ENCODE assay signal across 9 cellular contexts in genomic region chr1:24189528-24189927, GRCh38. TPM values are rescaled to one million over a fixed set of nuclear protein-coding genes. Genes with fewer than 3 reads are reported as not detected.
DNase-seq lines count a peak whose midpoint lies in the region; ATAC-seq and TF ChIP-seq lines count a peak whose summit lies in the region.
"Had no signal": no experiment of that assay in that cellular context is flagged by ENCODE, and none has a peak within 500 bp of the region (broad histone marks: within the 10 kb centered on the region; RNA-seq: fewer than 3 reads in every experiment).

No MANE protein-coding gene starts in this region.

- H3K9me2 ChIP-seq in OCI-LY7 (ENCODE audit: insufficient read depth, low read length), result no peaks in the 10 kb centered on the region

- H3K4me2 ChIP-seq in OCI-LY7 (ENCODE audit: low read length), result peak overlapping the region; percentile 90

- peaks cover 15% of the 10 kb centered on the region for H3K36me3 ChIP-seq in OCI-LY7 (ENCODE audit: insufficient read depth, low read length)

- H3K4me3 ChIP-seq in OCI-LY7 (ENCODE audit: low read depth, low read length, poor library complexity, severe bottlenecking), result peak overlapping the region; percentile 52

- H2AFZ ChIP-seq in OCI-LY7 (ENCODE audit: low read length), result no peak overlapping the region; the same call in 1 of the 2 replicates

- CTCF ChIA-PET in OCI-LY7 (lab: Charles Lee; ENCODE audit: unreplicated experiment), result interaction anchor here (0.6 to 2.6 kb wide), 3 partner anchors 10 to 204 kb away, joined by 3 to 13 read pairs (median 3); no protein-coding TSS in a partner anchor

- no TSS peak for BruUV-seq in OCI-LY7 (replicated peaks; lab: Mats Ljungman, UMichigan)

- peak; percentile 27 for ATAC-seq in GM18498 (IDR thresholded peaks at IDR 0.05; ENCODE audit: unreplicated experiment)
- ATAC-seq in HG02970 (IDR thresholded peaks at IDR 0.05; ENCODE audit: low FRiP score, unreplicated experiment), result no peak
- no peak for ATAC-seq in HG02763 (IDR thresholded peaks at IDR 0.05; ENCODE audit: unreplicated experiment)

- peak overlapping the region; percentile 100 for H3K27ac ChIP-seq in OCI-LY7 (ENCODE audit: low read depth, low read length, poor library complexity, severe bottlenecking)

- DNase-seq in Ammon's horn (ENCODE audit: low spot score), result peak; percentile 59
- DNase-seq in OCI-LY7 (ENCODE audit: low spot score), result peak; percentile 92
- DNase-seq in cerebellum (ENCODE audit: low spot score), result peak; percentile 81
- DNase-seq in NCI-H187 (lab: John Stamatoyannopoulos, UW), result no peak
- no peak for DNase-seq in DMS79 (lab: John Stamatoyannopoulos, UW)
- DNase-seq: effector CD8-positive, alpha-beta T cell had no signal

- POLR2A ChIA-PET in OCI-LY7 (lab: Charles Lee), result interaction anchor here (0.8 to 3.4 kb wide), 10 partner anchors 9 to 346 kb away, joined by 3 to 29 read pairs (median 5); no protein-coding TSS in a partner anchor

- no peak for TF ChIP-seq CTCF in OCI-LY7 (conservative IDR thresholded peaks at IDR 0.05; ENCODE audit: low read length)

- no peaks in the 10 kb centered on the region for H3K9me3 ChIP-seq in OCI-LY7 (ENCODE audit: low read length)

- no peaks in the 10 kb centered on the region for H4K20me1 ChIP-seq in OCI-LY7 (ENCODE audit: insufficient read depth, low read length)

- H3K4me1 ChIP-seq in OCI-LY7 (ENCODE audit: insufficient read depth, low read length, poor library complexity, severe bottlenecking), result peaks cover 81% of the 10 kb centered on the region

- intact Hi-C loops in OCI-LY7 (cut with micrococcal nuclease; ENCODE audit: unreplicated experiment), result loop anchor here (5.0 kb wide), 3 partner anchors 232 to 453 kb away; partner anchors contain the start of genes PNRC2, RCAN3 and SRRM1

- H3K79me2 ChIP-seq in OCI-LY7 (ENCODE audit: insufficient read depth, low read depth, low read length), result peaks cover 25% of the 10 kb centered on the region

RNA-seq across cellular contexts. Expression of gene IFNLR1, which starts 2.4 kb away (rescaled TPM):
- 24.6 and 29.4 TPM in 2 replicates for total RNA-seq in OCI-LY7 (2014; rRNA removed; shearing (Covaris generic))
- total RNA-seq in OCI-LY7 (2022), result 30.5 and 31.7 TPM in 2 replicates
- total RNA-seq in cerebellum, result 0.54 TPM

RNA-seq across cellular contexts. Expression of gene IL22RA1, which starts 46.6 kb away (rescaled TPM):
- total RNA-seq in OCI-LY7 (2014; rRNA removed; shearing (Covaris generic)), result not detected in 2 replicates
- not detected in 2 replicates for total RNA-seq in OCI-LY7 (2022)
- not detected for total RNA-seq in cerebellum

Comparison
In these comparisons a context has a peak if more than half of its experiments do, and no peak if none do; other contexts are left out.
1. DNase-seq: peak in Ammon's horn (single experiment), OCI-LY7 (single experiment) and cerebellum (single experiment); none in NCI-H187 (0 of 2) and DMS79 (single experiment).
2. RNA of gene IFNLR1, which starts 2.4 kb away (total RNA-seq): 24.6 to 31.7 TPM in OCI-LY7; 0.54 TPM in cerebellum (single experiment); every median in the first group is over 10 times any median in the second.